In the genomic region with DNA sequence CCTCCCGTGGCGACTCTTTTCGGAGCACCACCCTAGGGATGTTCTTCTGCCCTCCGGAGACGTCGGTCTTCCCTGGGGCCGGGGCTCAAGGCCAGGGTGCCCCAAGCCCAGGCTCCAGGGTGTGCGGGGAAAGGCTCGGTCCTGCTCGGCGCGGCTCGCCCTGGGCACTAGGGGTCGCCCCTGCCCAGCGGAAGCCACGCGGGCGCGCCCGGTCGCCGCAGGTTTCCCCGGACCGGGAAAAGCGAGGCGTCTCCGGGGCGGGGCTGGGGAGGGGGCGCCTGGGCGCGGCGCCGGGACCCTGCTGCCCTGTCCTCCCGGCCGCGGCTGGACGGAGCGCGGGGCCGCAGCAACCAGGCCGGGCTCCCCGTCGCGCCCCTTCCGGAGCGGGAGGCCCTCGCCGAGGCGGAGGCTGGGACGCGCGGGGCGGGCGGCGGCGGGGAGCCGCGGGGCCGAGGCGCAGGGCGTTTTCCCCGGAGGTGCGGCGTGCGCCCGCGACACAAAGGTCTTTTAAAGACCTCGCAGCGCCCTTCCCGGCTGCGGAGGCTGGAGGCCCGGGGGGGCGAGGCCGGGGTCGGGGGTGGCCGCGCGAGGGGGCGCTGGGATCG, we compare ENCODE assay signal across 8 cellular contexts.
DNase-seq lines count a peak whose midpoint lies in the region; ATAC-seq, FAIRE-seq and TF ChIP-seq lines count a peak whose summit lies in the region.

No MANE protein-coding gene starts in this region.

- no peaks in the 10 kb centered on the region for H3K27me3 ChIP-seq in CD4-positive, alpha-beta memory T cell (ENCODE audit: insufficient read depth, low read length)
- no peaks in the 10 kb centered on the region for H3K27me3 ChIP-seq in foreskin keratinocyte
- peaks cover 41% of the 10 kb centered on the region for H3K27me3 ChIP-seq in neural progenitor cell
- peaks cover 13 to 24% of the 10 kb centered on the region in 2 donors for H3K27me3 ChIP-seq in stomach smooth muscle (ENCODE audit: control insufficient read depth in 1 of 2, insufficient read depth in 2 of 2, low read length in 2 of 2)

- H3K4me1 Mint-ChIP-seq in CD4-positive, alpha-beta memory T cell: peaks cover 3 to 19% (median 4%) of the 10 kb centered on the region in 4 donors
- peaks cover 3% of the 10 kb centered on the region for H3K4me1 Mint-ChIP-seq in activated T-helper 2 cell treated with anti-CD3 and anti-CD28 coated beads, Interferon-gamma antibody, Interleukin-2, Interleukin-4, amounts not matched to agents 10 μg/mL and 5 μg/mL and 100 μg/mL, durations not matched to agents 14 hours and 24 hours and 36 hours (ENCODE audit: low read depth)
- peaks cover 16% of the 10 kb centered on the region for H3K4me1 Mint-ChIP-seq in neural progenitor cell

- peaks cover 5% of the 10 kb centered on the region for H4K20me1 ChIP-seq in neural progenitor cell (ENCODE audit: low read depth)

- DNase-seq in CD4-positive, alpha-beta memory T cell: peak in 4 of 5 donors; percentile 69 to 82 (median 72)
- DNase-seq in GM20000 (ENCODE audit: low spot score) (peak; percentile 89), HTR-8/SVneo (ENCODE audit: insufficient read length, low spot score) (peak; percentile 90), RKO (ENCODE audit: low spot score) (peak; percentile 67), foreskin keratinocyte (no peak), neural progenitor cell (ENCODE audit: low spot score) (peak; percentile 92)
- DNase-seq in activated T-helper 2 cell treated with anti-CD3 and anti-CD28 coated beads, Interferon-gamma antibody, Interleukin-2, Interleukin-4, amounts not matched to agents 10 μg/mL and 5 μg/mL and 100 μg/mL, durations not matched to agents 14 hours and 24 hours and 36 hours (ENCODE audit: low spot score): peak; percentile 57

- H3K36me3 ChIP-seq in CD4-positive, alpha-beta memory T cell (ENCODE audit: insufficient read depth, low read length): no peaks in the 10 kb centered on the region
- H3K36me3 ChIP-seq in neural progenitor cell (no peaks in the 10 kb centered on the region), stomach smooth muscle (ENCODE audit: control insufficient read depth in 2 of 2, insufficient read depth in 2 of 2, low read length in 2 of 2) (no peaks in the 10 kb centered on the region)

- H3F3A ChIP-seq in neural progenitor cell (ENCODE audit: low read depth): peaks cover 25% of the 10 kb centered on the region

- H3K27ac Mint-ChIP-seq in CD4-positive, alpha-beta memory T cell: peak overlapping the region in 1 of 7 donors; percentile 10
- H3K27ac Mint-ChIP-seq in activated T-helper 2 cell treated with anti-CD3 and anti-CD28 coated beads, Interferon-gamma antibody, Interleukin-2, Interleukin-4, amounts not matched to agents 10 μg/mL and 5 μg/mL and 100 μg/mL, durations not matched to agents 14 hours and 24 hours and 36 hours: no peak overlapping the region
- H3K27ac Mint-ChIP-seq in neural progenitor cell: no peak overlapping the region

- H2AFZ ChIP-seq in neural progenitor cell (replicated peaks): peak overlapping the region; percentile 73

- CTCF ChIA-PET in CD4-positive, alpha-beta memory T cell (lab: Charles Lee; ENCODE audit: partially characterized antibody): interaction anchor here (1.1 to 3.0 kb wide), 6 partner anchors 10 to 703 kb away, joined by 3 to 14 read pairs (median 6); no protein-coding TSS in a partner anchor

- no peaks in the 10 kb centered on the region for H3K36me3 Mint-ChIP-seq in CD4-positive, alpha-beta memory T cell
- H3K36me3 Mint-ChIP-seq in activated T-helper 2 cell treated with anti-CD3 and anti-CD28 coated beads, Interferon-gamma antibody, Interleukin-2, Interleukin-4, amounts not matched to agents 10 μg/mL and 5 μg/mL and 100 μg/mL, durations not matched to agents 14 hours and 24 hours and 36 hours (ENCODE audit: low read depth): no peaks in the 10 kb centered on the region
- no peaks in the 10 kb centered on the region for H3K36me3 Mint-ChIP-seq in neural progenitor cell

- H3K4me3 ChIP-seq in CD4-positive, alpha-beta memory T cell (ENCODE audit: low read length in 2 of 2): peak overlapping the region in 1 of 2 donors; percentile 32
- H3K4me3 ChIP-seq in neural progenitor cell (peak overlapping the region; percentile 94), stomach smooth muscle (ENCODE audit: low read length in 2 of 2) (peak overlapping the region; percentile 33 to 65)

- peaks cover 0 to 1% (median 0%) of the 10 kb centered on the region in 8 donors for H3K9me3 Mint-ChIP-seq in CD4-positive, alpha-beta memory T cell
- H3K9me3 Mint-ChIP-seq in activated T-helper 2 cell treated with anti-CD3 and anti-CD28 coated beads, Interferon-gamma antibody, Interleukin-2, Interleukin-4, amounts not matched to agents 10 μg/mL and 5 μg/mL and 100 μg/mL, durations not matched to agents 14 hours and 24 hours and 36 hours: no peaks in the 10 kb centered on the region
- peaks cover 12% of the 10 kb centered on the region for H3K9me3 Mint-ChIP-seq in neural progenitor cell

- peak; percentile 4 for FAIRE-seq in HTR-8/SVneo (lab: Jason Lieb, UNC)

- H3K4me3 Mint-ChIP-seq in CD4-positive, alpha-beta memory T cell: peak overlapping the region in 5 of 8 donors; percentile 20 to 49 (median 34)
- H3K4me3 Mint-ChIP-seq in activated T-helper 2 cell treated with anti-CD3 and anti-CD28 coated beads, Interferon-gamma antibody, Interleukin-2, Interleukin-4, amounts not matched to agents 10 μg/mL and 5 μg/mL and 100 μg/mL, durations not matched to agents 14 hours and 24 hours and 36 hours (ENCODE audit: low read depth): peak overlapping the region; percentile 21
- peak overlapping the region; percentile 80 for H3K4me3 Mint-ChIP-seq in neural progenitor cell

- H3K9me3 ChIP-seq in CD4-positive, alpha-beta memory T cell (ENCODE audit: control insufficient read depth in 1 of 2, low read length in 2 of 2): no peaks in the 10 kb centered on the region
- H3K9me3 ChIP-seq in neural progenitor cell (ENCODE audit: low read depth): no peaks in the 10 kb centered on the region
- H3K9me3 ChIP-seq in stomach smooth muscle (ENCODE audit: control insufficient read depth in 2 of 2, low read length in 2 of 2): peaks cover 0 to 5% of the 10 kb centered on the region in 2 donors

- POLR2A ChIA-PET in CD4-positive, alpha-beta memory T cell (lab: Charles Lee; ENCODE audit: partially characterized antibody): interaction anchor here (2.5 kb wide), 1 partner anchor 21 kb away, joined by 10 read pairs; no protein-coding TSS in a partner anchor

- intact Hi-C loops in CD4-positive, alpha-beta memory T cell (cut with micrococcal nuclease): loop anchor here (1.0 to 5.0 kb wide), 3 partner anchors 20 to 908 kb away; no protein-coding TSS in a partner anchor
- intact Hi-C loops in activated T-helper 2 cell treated with anti-CD3 and anti-CD28 coated beads, Interferon-gamma antibody, Interleukin-2, Interleukin-4, amounts not matched to agents 10 μg/mL and 5 μg/mL and 100 μg/mL, durations not matched to agents 14 hours and 24 hours and 36 hours (cut with micrococcal nuclease): loop anchor here (1.0 kb wide), 1 partner anchor 264 kb away; no protein-coding TSS in a partner anchor

- H3K27ac ChIP-seq in CD4-positive, alpha-beta memory T cell (ENCODE audit: low read depth, low read length): no peak overlapping the region
- H3K27ac ChIP-seq in foreskin keratinocyte (peak overlapping the region; percentile 90), neural progenitor cell (no peak overlapping the region), stomach smooth muscle (ENCODE audit: low read length) (no peak overlapping the region)

- peaks cover 10% of the 10 kb centered on the region for H3K4me1 ChIP-seq in CD4-positive, alpha-beta memory T cell (ENCODE audit: insufficient read depth, low read length)
- H3K4me1 ChIP-seq in foreskin keratinocyte (peaks cover 14% of the 10 kb centered on the region), neural progenitor cell (peaks cover 25% of the 10 kb centered on the region), stomach smooth muscle (ENCODE audit: control insufficient read depth, insufficient read depth, low read length) (peaks cover 18% of the 10 kb centered on the region)

- TF ChIP-seq CTCF in GM20000 (IDR thresholded peaks at IDR 0.05; ENCODE audit: extremely low read depth, missing control alignments): peak; percentile 93
- peak; percentile 96 for TF ChIP-seq CTCF in foreskin keratinocyte (conservative IDR thresholded peaks at IDR 0.05)
- peak; percentile 80 for TF ChIP-seq CTCF in neural progenitor cell (IDR thresholded peaks at IDR 0.05)

- H3K79me2 ChIP-seq in neural progenitor cell (ENCODE audit: low read depth): no peaks in the 10 kb centered on the region

- H3K9ac ChIP-seq in neural progenitor cell: peak overlapping the region; percentile 31
- H3K9ac ChIP-seq in stomach smooth muscle (ENCODE audit: low read length in 2 of 2): peak overlapping the region in 1 of 2 donors; percentile 23

- peak; percentile 79 for ATAC-seq in foreskin keratinocyte

- peak overlapping the region; percentile 91 for H3K4me2 ChIP-seq in neural progenitor cell

- H3K27me3 Mint-ChIP-seq in CD4-positive, alpha-beta memory T cell: peaks cover 3% of the 10 kb centered on the region in 2 donors
- peaks cover 52% of the 10 kb centered on the region for H3K27me3 Mint-ChIP-seq in activated T-helper 2 cell treated with anti-CD3 and anti-CD28 coated beads, Interferon-gamma antibody, Interleukin-2, Interleukin-4, amounts not matched to agents 10 μg/mL and 5 μg/mL and 100 μg/mL, durations not matched to agents 14 hours and 24 hours and 36 hours (ENCODE audit: low read depth)
- H3K27me3 Mint-ChIP-seq in neural progenitor cell (ENCODE audit: insufficient read depth, low read depth): peaks cover 14% of the 10 kb centered on the region

Comparison
In these comparisons a context has a peak if more than half of its experiments do, and no peak if none do; other contexts are left out.
1. DNase-seq: peak in CD4-positive, alpha-beta memory T cell (4 of 5), GM20000 (single experiment), HTR-8/SVneo (single experiment), RKO (single experiment), activated T-helper 2 cell treated with anti-CD3 and anti-CD28 coated beads, Interferon-gamma antibody, Interleukin-2, Interleukin-4, amounts not matched to agents 10 μg/mL and 5 μg/mL and 100 μg/mL, durations not matched to agents 14 hours and 24 hours and 36 hours (single experiment) and neural progenitor cell (single experiment); none in foreskin keratinocyte (0 of 2).
2. H3K4me3 Mint-ChIP-seq: peak in every context shown above with its lines; median percentile 80 in neural progenitor cell; 34 in CD4-positive, alpha-beta memory T cell; 21 in activated T-helper 2 cell treated with anti-CD3 and anti-CD28 coated beads, Interferon-gamma antibody, Interleukin-2, Interleukin-4, amounts not matched to agents 10 μg/mL and 5 μg/mL and 100 μg/mL, durations not matched to agents 14 hours and 24 hours and 36 hours.
3. Peak in every context shown above with its lines, with median percentiles within 50 percentile points of each other: CTCF ChIP-seq.